Comparison of ENCODE assay signal across 9 cellular contexts in genomic region chr12:92769124-92769901, GRCh38.
DNase-seq lines count a peak whose midpoint lies in the region; ATAC-seq and TF ChIP-seq lines count a peak whose summit lies in the region.
"Had no signal": no experiment of that assay in that cellular context is flagged by ENCODE, and none has a peak within 500 bp of the region (broad histone marks: within the 10 kb centered on the region; RNA-seq: fewer than 3 reads in every experiment).

No MANE protein-coding gene starts in this region.

- H3K36me3 ChIP-seq in GM23338 (ENCODE audit: insufficient read depth) = no peaks in the 10 kb centered on the region

- H3K4me1 Mint-ChIP-seq in endothelial cell (ENCODE audit: unreplicated experiment) (peaks cover 13% of the 10 kb centered on the region), GM23338 (peaks cover 17% of the 10 kb centered on the region)

- no peaks in the 10 kb centered on the region for H3K9me2 ChIP-seq in GM23338 (ENCODE audit: insufficient read depth)

- no peaks in the 10 kb centered on the region for H3K79me2 ChIP-seq in GM23338 (replicated peaks; ENCODE audit: insufficient read depth)

- H3K36me3 Mint-ChIP-seq in endothelial cell (ENCODE audit: low read depth, unreplicated experiment) (no peaks in the 10 kb centered on the region), GM23338 (ENCODE audit: low read depth) (no peaks in the 10 kb centered on the region)
- H3K36me3 Mint-ChIP-seq: T-cell had no signal

- H3K4me1 ChIP-seq in GM23338 (ENCODE audit: insufficient read depth) = peaks cover 8% of the 10 kb centered on the region

- ATAC-seq in Right ventricle myocardium inferior = peak; percentile 63
- ATAC-seq in HG03457 (IDR thresholded peaks at IDR 0.05; ENCODE audit: unreplicated experiment) = peak; percentile 73
- ATAC-seq in GM23338 = no peak

- H3K27ac Mint-ChIP-seq in endothelial cell (ENCODE audit: unreplicated experiment) (peak overlapping the region; percentile 28), GM23338 (no peak overlapping the region)

- no peaks in the 10 kb centered on the region for H3K27me3 ChIP-seq in GM23338 (ENCODE audit: insufficient read depth)

- H3K27ac ChIP-seq in GM23338 (ENCODE audit: low read depth) = no peak overlapping the region

- H3K9me3 Mint-ChIP-seq in endothelial cell (ENCODE audit: unreplicated experiment) (no peaks in the 10 kb centered on the region), GM23338 (no peaks in the 10 kb centered on the region)
- H3K9me3 Mint-ChIP-seq: T-cell had no signal

- TF ChIP-seq CTCF in endothelial cell (IDR thresholded peaks at IDR 0.05; ENCODE audit: unreplicated experiment) (no peak), GM23338 (conservative IDR thresholded peaks at IDR 0.05; ENCODE audit: low read depth in 2 of 2) (no peak)

- intact Hi-C loops in Right ventricle myocardium inferior (cut with DNase I) = no loop called here
- intact Hi-C loops in cardiac septum (cut with DNase I) = no loop called here

- H2AFZ ChIP-seq in GM23338 = no peak overlapping the region

- no peak overlapping the region for H3K4me3 ChIP-seq in GM23338

- no peaks in the 10 kb centered on the region for H4K20me1 ChIP-seq in GM23338 (replicated peaks; ENCODE audit: insufficient read depth)

- H3K4me2 ChIP-seq in GM23338 = no peak overlapping the region

- H3K4me3 Mint-ChIP-seq in endothelial cell (ENCODE audit: unreplicated experiment) = no peak overlapping the region
- no peak overlapping the region for H3K4me3 Mint-ChIP-seq in GM23338

- no peaks in the 10 kb centered on the region for H3F3A ChIP-seq in GM23338 (replicated peaks; ENCODE audit: low read depth)

- H3K27me3 Mint-ChIP-seq in endothelial cell (ENCODE audit: unreplicated experiment) (peaks cover 2% of the 10 kb centered on the region), GM23338 (ENCODE audit: insufficient read depth, low read depth, poor library complexity) (no peaks in the 10 kb centered on the region)
- H3K27me3 Mint-ChIP-seq: T-cell had no signal

- DNase-seq in Right ventricle myocardium inferior (ENCODE audit: missing footprints) = no peak
- no peak for DNase-seq in cardiac septum (ENCODE audit: low spot score)
- DNase-seq in endothelial cell (ENCODE audit: low spot score) = no peak
- DNase-seq in amniotic stem cell (lab: John Stamatoyannopoulos, UW) = no peak
- DNase-seq in NCI-H69 (lab: John Stamatoyannopoulos, UW) = no peak
- no peak for DNase-seq in GM23338 (ENCODE audit: low spot score)
- no peak for DNase-seq in RPMI8226
- DNase-seq: T-cell had no signal

TF ChIP-seq in GM23338, 12 proteins besides CTCF, POLR2A, EP300 and RAD21:
- TF ChIP-seq STAT1 (IDR thresholded peaks at IDR 0.05; ENCODE audit: unreplicated experiment) (no peak), JUNB (IDR thresholded peaks at IDR 0.05; ENCODE audit: unreplicated experiment) (no peak), ZNF331 (CRISPR knock-in tag; IDR thresholded peaks at IDR 0.05; ENCODE audit: low read depth) (no peak), EZH2 (IDR thresholded peaks at IDR 0.05; ENCODE audit: low read depth, unreplicated experiment) (no peak)
- TF ChIP-seq, protein P1, sequence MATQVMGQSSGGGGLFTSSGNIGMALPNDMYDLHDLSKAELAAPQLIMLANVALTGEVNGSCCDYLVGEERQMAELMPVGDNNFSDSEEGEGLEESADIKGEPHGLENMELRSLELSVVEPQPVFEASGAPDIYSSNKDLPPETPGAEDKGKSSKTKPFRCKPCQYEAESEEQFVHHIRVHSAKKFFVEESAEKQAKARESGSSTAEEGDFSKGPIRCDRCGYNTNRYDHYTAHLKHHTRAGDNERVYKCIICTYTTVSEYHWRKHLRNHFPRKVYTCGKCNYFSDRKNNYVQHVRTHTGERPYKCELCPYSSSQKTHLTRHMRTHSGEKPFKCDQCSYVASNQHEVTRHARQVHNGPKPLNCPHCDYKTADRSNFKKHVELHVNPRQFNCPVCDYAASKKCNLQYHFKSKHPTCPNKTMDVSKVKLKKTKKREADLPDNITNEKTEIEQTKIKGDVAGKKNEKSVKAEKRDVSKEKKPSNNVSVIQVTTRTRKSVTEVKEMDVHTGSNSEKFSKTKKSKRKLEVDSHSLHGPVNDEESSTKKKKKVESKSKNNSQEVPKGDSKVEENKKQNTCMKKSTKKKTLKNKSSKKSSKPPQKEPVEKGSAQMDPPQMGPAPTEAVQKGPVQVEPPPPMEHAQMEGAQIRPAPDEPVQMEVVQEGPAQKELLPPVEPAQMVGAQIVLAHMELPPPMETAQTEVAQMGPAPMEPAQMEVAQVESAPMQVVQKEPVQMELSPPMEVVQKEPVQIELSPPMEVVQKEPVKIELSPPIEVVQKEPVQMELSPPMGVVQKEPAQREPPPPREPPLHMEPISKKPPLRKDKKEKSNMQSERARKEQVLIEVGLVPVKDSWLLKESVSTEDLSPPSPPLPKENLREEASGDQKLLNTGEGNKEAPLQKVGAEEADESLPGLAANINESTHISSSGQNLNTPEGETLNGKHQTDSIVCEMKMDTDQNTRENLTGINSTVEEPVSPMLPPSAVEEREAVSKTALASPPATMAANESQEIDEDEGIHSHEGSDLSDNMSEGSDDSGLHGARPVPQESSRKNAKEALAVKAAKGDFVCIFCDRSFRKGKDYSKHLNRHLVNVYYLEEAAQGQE (IDR thresholded peaks at IDR 0.05; ENCODE audit: unreplicated experiment) = no peak
